Comparison of ENCODE assay signal across 9 cellular contexts in genomic region chr18:22223263-22223960, GRCh38. TPM values are rescaled to one million over a fixed set of nuclear protein-coding genes. Genes with fewer than 3 reads are reported as not detected.
A peak's percentile ranks its signal among the peaks of the same experiment; 100 is the strongest.
DNase-seq lines count a peak whose midpoint lies in the region; ATAC-seq and TF ChIP-seq lines count a peak whose summit lies in the region.
"Had no signal": no experiment of that assay in that cellular context is flagged by ENCODE, and none has a peak within 500 bp of the region (broad histone marks: within the 10 kb centered on the region; RNA-seq: fewer than 3 reads in every experiment).

No MANE protein-coding gene starts in this region.

- TF ChIP-seq CTCF in left ventricle myocardium inferior (IDR thresholded peaks at IDR 0.05; ENCODE audit: borderline replicate concordance): no peak

- intact Hi-C loops in left ventricle myocardium inferior (cut with micrococcal nuclease): no loop called here

- no peaks in the 10 kb centered on the region for H3K36me3 ChIP-seq in left ventricle myocardium inferior

- H3K27ac ChIP-seq in left ventricle myocardium inferior (replicated peaks): no peak overlapping the region

- DNase-seq in DMS 273 (lab: John Stamatoyannopoulos, UW; ENCODE audit: unreplicated experiment): peak; percentile 18
- DNase-seq in DMS 273 treated with DMSO at 0.1 percent for 48 hours (lab: John Stamatoyannopoulos, UW): no peak
- peak; percentile 67 to 75 for DNase-seq in SW 1271 (lab: John Stamatoyannopoulos, UW)
- peak; percentile 77 for DNase-seq in left ventricle myocardium inferior
- peak; percentile 4 to 17 for DNase-seq in stimulated activated naive CD8-positive, alpha-beta T cell treated with anti-CD3 and anti-CD28 coated beads, Interleukin-15, amount 100 ng/mL, for 72 hours
- no peak for DNase-seq in NCI-H1092 treated with DMSO at 0.1 percent for 48 hours (lab: John Stamatoyannopoulos, UW)
- DNase-seq in AML-193 (lab: John Stamatoyannopoulos, UW): no peak

- no peaks in the 10 kb centered on the region for H3K27me3 ChIP-seq in left ventricle myocardium inferior (ENCODE audit: low read depth)

- H3K27ac Mint-ChIP-seq in stimulated activated naive CD8-positive, alpha-beta T cell treated with anti-CD3 and anti-CD28 coated beads, Interleukin-15, amount 100 ng/mL, for 72 hours: no peak overlapping the region

- no peak overlapping the region for H3K4me3 ChIP-seq in left ventricle myocardium inferior

- no peaks in the 10 kb centered on the region for H3K27me3 Mint-ChIP-seq in stimulated activated naive CD8-positive, alpha-beta T cell treated with anti-CD3 and anti-CD28 coated beads, Interleukin-15, amount 100 ng/mL, for 72 hours

- ATAC-seq in stimulated activated naive CD8-positive, alpha-beta T cell treated with anti-CD3 and anti-CD28 coated beads, Interleukin-15, amount 100 ng/mL, for 72 hours: peak; percentile 66
- ATAC-seq in GM18867 (IDR thresholded peaks at IDR 0.05; ENCODE audit: unreplicated experiment): no peak

- peaks cover 18% of the 10 kb centered on the region for H3K4me1 ChIP-seq in left ventricle myocardium inferior

- H3K9me3 ChIP-seq in left ventricle myocardium inferior (replicated peaks): no peaks in the 10 kb centered on the region

- no peak overlapping the region for H3K4me3 Mint-ChIP-seq in stimulated activated naive CD8-positive, alpha-beta T cell treated with anti-CD3 and anti-CD28 coated beads, Interleukin-15, amount 100 ng/mL, for 72 hours
- H3K4me3 Mint-ChIP-seq: brain had no signal

- H3K4me1 Mint-ChIP-seq in stimulated activated naive CD8-positive, alpha-beta T cell treated with anti-CD3 and anti-CD28 coated beads, Interleukin-15, amount 100 ng/mL, for 72 hours: peaks cover 24% of the 10 kb centered on the region
- H3K4me1 Mint-ChIP-seq: brain had no signal

- H3K9me3 Mint-ChIP-seq in stimulated activated naive CD8-positive, alpha-beta T cell treated with anti-CD3 and anti-CD28 coated beads, Interleukin-15, amount 100 ng/mL, for 72 hours: no peaks in the 10 kb centered on the region

RNA-seq across cellular contexts. Expression of gene GATA6, which starts 54.0 kb away (rescaled TPM):
- total RNA-seq in left ventricle myocardium inferior: 60.9 TPM

Comparison
In these comparisons a context has a peak if more than half of its experiments do, and no peak if none do; other contexts are left out.
1. DNase-seq: peak in DMS 273 (single experiment), SW 1271 (2 of 2), left ventricle myocardium inferior (single experiment) and stimulated activated naive CD8-positive, alpha-beta T cell treated with anti-CD3 and anti-CD28 coated beads, Interleukin-15, amount 100 ng/mL, for 72 hours (2 of 2); none in DMS 273 treated with DMSO at 0.1 percent for 48 hours (single experiment), NCI-H1092 treated with DMSO at 0.1 percent for 48 hours (single experiment) and AML-193 (0 of 2).